ENCODE assay signal across 21 cellular contexts in the genomic region with DNA sequence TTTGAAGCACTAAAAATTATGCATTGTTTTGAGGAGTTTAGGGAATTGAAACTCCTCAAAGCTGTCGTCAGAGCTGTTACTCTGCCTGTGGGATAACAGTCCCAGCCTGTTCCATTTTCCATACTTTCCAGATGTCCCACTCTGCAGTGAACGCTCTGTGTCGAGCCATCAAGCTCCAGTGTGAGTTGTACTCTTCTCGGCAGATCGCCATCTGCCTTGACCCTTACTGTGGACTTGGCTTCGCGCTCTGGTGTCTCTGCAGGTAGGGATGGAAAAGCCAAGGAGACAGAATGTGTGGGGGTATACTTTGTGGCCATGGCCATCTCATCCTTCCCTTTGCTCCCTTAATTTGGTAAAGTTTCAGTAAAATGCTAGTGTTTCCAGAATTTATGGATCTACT. TPM values are rescaled to one million over a fixed set of nuclear protein-coding genes. Genes with fewer than 3 reads are reported as not detected.
DNase-seq lines count a peak whose midpoint lies in the region; ATAC-seq, FAIRE-seq and TF ChIP-seq lines count a peak whose summit lies in the region.
"Had no signal": no experiment of that assay in that cellular context is flagged by ENCODE, and none has a peak within 500 bp of the region (broad histone marks: within the 10 kb centered on the region; RNA-seq: fewer than 3 reads in every experiment).

No MANE protein-coding gene starts in this region.

- peak overlapping the region; percentile 32 for H3K27ac Mint-ChIP-seq in memory B cell
- no peak overlapping the region for H3K27ac Mint-ChIP-seq in activated T-cell treated with anti-CD3 and anti-CD28 coated beads, Interleukin-2, amount 50 U/mL, for 24 hours
- no peak overlapping the region for H3K27ac Mint-ChIP-seq in CD4-positive, alpha-beta T cell
- H3K27ac Mint-ChIP-seq: HFFc6 had no signal

- no peak for DNase-seq in HepG2 (ENCODE audit: low spot score)
- DNase-seq in right lobe of liver, result no peak
- peak; percentile 84 for DNase-seq in cerebellum (ENCODE audit: low spot score)
- DNase-seq in memory B cell (ENCODE audit: low spot score in 2 of 2), result no peak
- no peak for DNase-seq in activated T-cell treated with anti-CD3 and anti-CD28 coated beads, Interleukin-2, amount 50 U/mL, for 24 hours
- no peak for DNase-seq in CD4-positive, alpha-beta T cell
- DNase-seq in HT-29 (ENCODE audit: low spot score), result no peak
- no peak for DNase-seq in GM23248
- DNase-seq: DMS153, GOT3, HFFc6, KBM-7, NCI-H2029, NCI-H510A treated with DMSO at 0.1 percent for 48 hours, PC-9, SJCRH30 had no signal

- no peaks in the 10 kb centered on the region for H3K9me3 ChIP-seq in HepG2 (ENCODE audit: low read length)
- no peaks in the 10 kb centered on the region for H3K9me3 ChIP-seq in right lobe of liver
- no peaks in the 10 kb centered on the region for H3K9me3 ChIP-seq in CD4-positive, alpha-beta T cell (ENCODE audit: control insufficient read depth, low read length)
- no peaks in the 10 kb centered on the region for H3K9me3 ChIP-seq in GM23248 (ENCODE audit: low read depth)
- H3K9me3 ChIP-seq: HAP-1, SJCRH30 had no signal

- H3K79me2 ChIP-seq in HepG2 (ENCODE audit: insufficient read depth, low read length) (no peaks in the 10 kb centered on the region), GM23248 (ENCODE audit: insufficient read depth) (no peaks in the 10 kb centered on the region)

- in situ Hi-C loops in HepG2 (cut with HindIII; ENCODE audit: extremely low pct_ligation_motif_present, low pct_unique_long_range_greater_than_20kb) (no loop called here), GM23248 (cut with MboI) (no loop called here)

- POLR2A ChIA-PET in HepG2 (lab: Yijun Ruan, JAX), result no interaction called here
- POLR2A ChIA-PET in CD4-positive, alpha-beta T cell (lab: Charles Lee), result no interaction called here

- H4K20me1 ChIP-seq in HepG2 (ENCODE audit: insufficient read depth, low read length) (no peaks in the 10 kb centered on the region), GM23248 (ENCODE audit: insufficient read depth) (no peaks in the 10 kb centered on the region)

- H3K4me3 Mint-ChIP-seq in memory B cell, result no peak overlapping the region
- no peak overlapping the region for H3K4me3 Mint-ChIP-seq in activated T-cell treated with anti-CD3 and anti-CD28 coated beads, Interleukin-2, amount 50 U/mL, for 24 hours
- no peak overlapping the region for H3K4me3 Mint-ChIP-seq in CD4-positive, alpha-beta T cell
- H3K4me3 Mint-ChIP-seq: HFFc6 had no signal

- no peak for FAIRE-seq in HepG2 (lab: Jason Lieb, UNC)
- FAIRE-seq: GM18507, HTR-8/SVneo had no signal

- no peaks in the 10 kb centered on the region for H3K4me1 Mint-ChIP-seq in memory B cell
- no peaks in the 10 kb centered on the region for H3K4me1 Mint-ChIP-seq in activated T-cell treated with anti-CD3 and anti-CD28 coated beads, Interleukin-2, amount 50 U/mL, for 24 hours (ENCODE audit: low read depth)
- H3K4me1 Mint-ChIP-seq in CD4-positive, alpha-beta T cell (ENCODE audit: low read depth), result no peaks in the 10 kb centered on the region

- WGBS in HepG2 (ENCODE audit: low lambda C conversion rate), result 99% methylated on average over 7 of the region's 7 CpGs
- 88% methylated on average over 7 of the region's 7 CpGs for WGBS in right lobe of liver (ENCODE audit: insufficient coverage, low coverage, low lambda C conversion rate, missing lambda C conversion rate)
- 89 to 90% methylated on average over 7 of the region's 7 CpGs for WGBS in GM23248 (ENCODE audit: low coverage in 1 of 2, low lambda C conversion rate in 2 of 2, missing lambda C conversion rate in 2 of 2), 2 experiments

- H3K36me3 ChIP-seq in HepG2 (replicated peaks in 1 of 2; ENCODE audit: control insufficient read depth in 1 of 2, insufficient read depth in 2 of 2, low read length in 2 of 2) (peaks cover 31 to 93% of the 10 kb centered on the region in 2 experiments), right lobe of liver (peaks cover 0 to 70% (median 36%) of the 10 kb centered on the region in 4 donors), GM23248 (ENCODE audit: low read depth) (peaks cover 23% of the 10 kb centered on the region; the same call in 1 of the 2 replicates)

- no TSS peak for BruUV-seq in HepG2 (replicated peaks; lab: Mats Ljungman, UMichigan)

- ATAC-seq in HepG2, result no peak
- ATAC-seq in right lobe of liver, result no peak
- ATAC-seq in memory B cell (ENCODE audit: low read depth), result no peak
- no peak for ATAC-seq in CD4-positive, alpha-beta T cell (ENCODE audit: poor library complexity)
- ATAC-seq: Right ventricle myocardium inferior, SK-N-SH treated with all-trans-retinoic acid at 6 μM for 48 hours had no signal

- no peaks in the 10 kb centered on the region for H3K27me3 ChIP-seq in HepG2 (ENCODE audit: control insufficient read depth in 1 of 2, insufficient read depth in 2 of 2, low read length in 2 of 2)
- no peaks in the 10 kb centered on the region for H3K27me3 ChIP-seq in right lobe of liver
- H3K27me3 ChIP-seq in CD4-positive, alpha-beta T cell (ENCODE audit: control insufficient read depth, insufficient read depth, low read length), result no peaks in the 10 kb centered on the region
- no peaks in the 10 kb centered on the region for H3K27me3 ChIP-seq in GM23248 (replicated peaks; ENCODE audit: insufficient read depth)
- H3K27me3 ChIP-seq: SJCRH30 had no signal

- H3K27ac ChIP-seq in HepG2 (ENCODE audit: extremely low read length, insufficient read depth, low read length), result no peak overlapping the region
- H3K27ac ChIP-seq in right lobe of liver, result no peak overlapping the region
- no peak overlapping the region for H3K27ac ChIP-seq in CD4-positive, alpha-beta T cell (ENCODE audit: low read depth, low read length)
- H3K27ac ChIP-seq in GM23248, result no peak overlapping the region
- H3K27ac ChIP-seq: PC-9, SJCRH30 had no signal

- H3K4me3 ChIP-seq in HepG2 (replicated peaks in 1 of 3; ENCODE audit: insufficient read depth in 1 of 3, low read depth in 2 of 3, low read length in 3 of 3) (no peak overlapping the region), right lobe of liver (no peak overlapping the region), GM23248 (no peak overlapping the region)
- H3K4me3 ChIP-seq: HAP-1, PC-9, SJCRH30 had no signal

- H3K9me2 ChIP-seq in GM23248 (ENCODE audit: insufficient read depth), result no peaks in the 10 kb centered on the region

- H3K4me1 ChIP-seq in HepG2 (ENCODE audit: insufficient read depth, low read length) (no peaks in the 10 kb centered on the region), right lobe of liver (peaks cover 0 to 24% (median 0%) of the 10 kb centered on the region in 4 donors), GM23248 (ENCODE audit: insufficient read depth) (peaks cover 11% of the 10 kb centered on the region)
- H3K4me1 ChIP-seq: HAP-1, SJCRH30 had no signal

- intact Hi-C loops in HepG2 (cut with micrococcal nuclease; ENCODE audit: unreplicated experiment) (no loop called here), right lobe of liver (cut with DNase I) (no loop called here)
- intact Hi-C loops in CD4-positive, alpha-beta T cell (cut with DNase I, micrococcal nuclease), result no loop called here

- H3K36me3 Mint-ChIP-seq in memory B cell, result peaks cover 47% of the 10 kb centered on the region
- peaks cover 93% of the 10 kb centered on the region for H3K36me3 Mint-ChIP-seq in activated T-cell treated with anti-CD3 and anti-CD28 coated beads, Interleukin-2, amount 50 U/mL, for 24 hours (ENCODE audit: low read depth)
- peaks cover 91% of the 10 kb centered on the region for H3K36me3 Mint-ChIP-seq in CD4-positive, alpha-beta T cell (ENCODE audit: low read depth)

- TF ChIP-seq POLR2A in HepG2 (IDR thresholded peaks at IDR 0.05; ENCODE audit: insufficient read depth in 1 of 2, low read depth in 2 of 2, low read length in 2 of 2) (no peak), right lobe of liver (IDR thresholded peaks at IDR 0.05) (no peak)

- TF ChIP-seq EP300 in HepG2 (IDR thresholded peaks at IDR 0.05; ENCODE audit: low read depth in 2 of 2, low read length in 2 of 2) (no peak), HepG2 (CRISPR knock-in tag; IDR thresholded peaks at IDR 0.05; ENCODE audit: borderline replicate concordance) (no peak)

- no peak overlapping the region for H3K4me2 ChIP-seq in HepG2 (ENCODE audit: low read depth, low read length)
- H3K4me2 ChIP-seq in GM23248 (ENCODE audit: unreplicated experiment), result no peak overlapping the region
- H3K4me2 ChIP-seq: PC-9 had no signal

- no peaks in the 10 kb centered on the region for H3K9me3 Mint-ChIP-seq in memory B cell
- H3K9me3 Mint-ChIP-seq in activated T-cell treated with anti-CD3 and anti-CD28 coated beads, Interleukin-2, amount 50 U/mL, for 24 hours, result no peaks in the 10 kb centered on the region
- H3K9me3 Mint-ChIP-seq in CD4-positive, alpha-beta T cell, result no peaks in the 10 kb centered on the region
- H3K9me3 Mint-ChIP-seq: HFFc6 had no signal

- CTCF ChIA-PET in HepG2 (lab: Yijun Ruan, JAX; ENCODE audit: low intra/inter-chr PET ratio, low total read pairs), result no interaction called here
- CTCF ChIA-PET in CD4-positive, alpha-beta T cell (lab: Charles Lee), result interaction anchor here (1.1 kb wide), 1 partner anchor 33 kb away, joined by 3 read pairs; no protein-coding TSS in a partner anchor

- H2AFZ ChIP-seq in HepG2 (ENCODE audit: low read length) (no peak overlapping the region), GM23248 (no peak overlapping the region)
- H2AFZ ChIP-seq: PC-9 had no signal

- no peak for TF ChIP-seq RAD21 in HepG2 (CRISPR knock-in tag; IDR thresholded peaks at IDR 0.05)

- H3K9ac ChIP-seq in HepG2 (ENCODE audit: insufficient read depth, low read depth, low read length) (no peak overlapping the region), GM23248 (no peak overlapping the region)

- peaks cover 21% of the 10 kb centered on the region; the same call in 1 of the 2 replicates for H3F3A ChIP-seq in GM23248 (ENCODE audit: insufficient read depth)

- TF ChIP-seq CTCF in HepG2 (CRISPR knock-in tag; IDR thresholded peaks at IDR 0.05) (no peak), right lobe of liver (IDR thresholded peaks at IDR 0.05) (no peak)
- no peak for TF ChIP-seq CTCF in CD4-positive, alpha-beta T cell (IDR thresholded peaks at IDR 0.05)

- H3K27me3 Mint-ChIP-seq in memory B cell, result no peaks in the 10 kb centered on the region
- no peaks in the 10 kb centered on the region for H3K27me3 Mint-ChIP-seq in activated T-cell treated with anti-CD3 and anti-CD28 coated beads, Interleukin-2, amount 50 U/mL, for 24 hours
- H3K27me3 Mint-ChIP-seq in CD4-positive, alpha-beta T cell, result no peaks in the 10 kb centered on the region

RNA-seq across cellular contexts. Expression of a gene that starts 35.5 kb away (rescaled TPM):
- 29.3 and 48.0 TPM in 2 replicates for total RNA-seq in HepG2 (2016; rRNA removed; fragmentation: Illumina TruSeq; extraction: Trizol)
- 7.9 and 9.8 TPM in 2 replicates for total RNA-seq in HepG2 (2016; cell fraction: cytosol; rRNA removed; fragmentation: Illumina TruSeq; extraction: Trizol; ENCODE audit: low read depth)
- total RNA-seq in HepG2 (2016; cell fraction: insoluble cytoplasmic fraction; rRNA removed; fragmentation: Illumina TruSeq; extraction: Trizol), result 32.7 and 43.1 TPM in 2 replicates
- total RNA-seq in HepG2 (2016; cell fraction: membrane; rRNA removed; fragmentation: Illumina TruSeq; extraction: Trizol), result 16.2 and 17.0 TPM in 2 replicates
- 13.7 and 14.8 TPM in 2 replicates for total RNA-seq in HepG2 (2016; cell fraction: nucleus; rRNA removed; fragmentation: Illumina TruSeq; extraction: Trizol)
- 40.1 and 52.0 TPM in 2 replicates for polyA plus RNA-seq in HepG2 (2011; rRNA removed)
- 18.8 and 23.8 TPM in 2 replicates for polyA plus RNA-seq in HepG2 (2011; cell fraction: cytosol; rRNA removed)
- polyA plus RNA-seq in HepG2 (2011; cell fraction: nucleus; rRNA removed), result 13.6 and 18.8 TPM in 2 replicates
- 19.1 and 21.2 TPM in 2 replicates for polyA plus RNA-seq in HepG2 (2012)
- 3.8 and 5.5 TPM in 2 replicates for polyA plus RNA-seq in HepG2 (2016; cell fraction: cytosol; fragmentation: Illumina TruSeq; extraction: Trizol; ENCODE audit: low read depth)
- 50.7 and 55.1 TPM in 2 replicates for polyA plus RNA-seq in HepG2 (2016; cell fraction: insoluble cytoplasmic fraction; fragmentation: Illumina TruSeq; extraction: Trizol; ENCODE audit: low read depth)
- 9.8 and 10.0 TPM in 2 replicates for polyA plus RNA-seq in HepG2 (2016; cell fraction: membrane; fragmentation: Illumina TruSeq; extraction: Trizol; ENCODE audit: low read depth)
- polyA plus RNA-seq in HepG2 (2016; cell fraction: nucleus; fragmentation: Illumina TruSeq; extraction: Trizol; ENCODE audit: insufficient read depth, low read depth), result 17.9 and 19.4 TPM in 2 replicates
- 27.0 and 148 TPM in 2 replicates for polyA minus RNA-seq in HepG2 (2011; rRNA and poly(A)+ RNA removed; ENCODE audit: low replicate concordance)
- polyA minus RNA-seq in HepG2 (2011; cell fraction: cytosol; rRNA and poly(A)+ RNA removed), result 21.1 and 25.7 TPM in 2 replicates
- 22.0 and 23.3 TPM in 2 replicates for polyA minus RNA-seq in HepG2 (2011; cell fraction: nucleus; rRNA and poly(A)+ RNA removed)
- 10 to 100 TPM in 5 of 6 experiments, 1 to 10 TPM in 1; 7.3 to 19.9 (median 13.4) TPM for total RNA-seq in right lobe of liver
- total RNA-seq in cerebellum, result 21.0 TPM
- 10 to 100 TPM; 11.3 TPM for total RNA-seq in CD4-positive, alpha-beta T cell
- 49.8 and 61.0 TPM in 2 replicates for total RNA-seq in HT-29 (2014; rRNA removed; shearing (Covaris generic))
- 21.1 and 24.0 TPM in 2 replicates for total RNA-seq in GM23248 (2014; rRNA removed; shearing (Covaris generic))
- 30.6 and 33.1 TPM in 2 replicates for polyA plus RNA-seq in GM23248 (2016; fragmentation: Nextera tagmentation; extraction: Ambion mirVana)
